In genomic region chr6:54307412-54308036, GRCh38 we compare ENCODE assay signal across 1 cellular context.
TF ChIP-seq lines count a peak whose summit lies in the region.

No MANE protein-coding gene starts in this region.

TF ChIP-seq in HepG2, 621 proteins besides CTCF, POLR2A, EP300 and RAD21 (continued from another document and continues in another):
- no peak for TF ChIP-seq ZNF557 (CRISPR knock-in tag; IDR thresholded peaks at IDR 0.05)
- TF ChIP-seq ONECUT2 (CRISPR knock-in tag; IDR thresholded peaks at IDR 0.05), result no peak
- no peak for TF ChIP-seq CREB3 (CRISPR knock-in tag; IDR thresholded peaks at IDR 0.05)
- TF ChIP-seq ZFP36 (IDR thresholded peaks at IDR 0.05; ENCODE audit: borderline replicate concordance, low read depth, low read length, partially characterized antibody), result no peak
- TF ChIP-seq TFAP4 (IDR thresholded peaks at IDR 0.05; ENCODE audit: borderline replicate concordance, low read depth), result 0 out of 2 replicates have a peak, but pooled peaks have one; percentile 8
- TF ChIP-seq ZNF234 (CRISPR knock-in tag; conservative IDR thresholded peaks at IDR 0.05), result no peak
- no peak for TF ChIP-seq PLSCR1 (CRISPR knock-in tag; IDR thresholded peaks at IDR 0.05; ENCODE audit: borderline replicate concordance)
- peak; percentile 87 for TF ChIP-seq HNF1A (IDR thresholded peaks at IDR 0.05; ENCODE audit: low read depth)
- no peak for TF ChIP-seq HNF1A (CRISPR knock-in tag; IDR thresholded peaks at IDR 0.05; ENCODE audit: borderline replicate concordance)
- TF ChIP-seq ZFP36L1 (CRISPR knock-in tag; IDR thresholded peaks at IDR 0.05), result no peak
- TF ChIP-seq ZNF597 (CRISPR knock-in tag; IDR thresholded peaks at IDR 0.05), result no peak
- peak; percentile 55 for TF ChIP-seq CREM (IDR thresholded peaks at IDR 0.05)
- no peak for TF ChIP-seq CREM (CRISPR knock-in tag; IDR thresholded peaks at IDR 0.05)
- no peak for TF ChIP-seq ARNT2 (CRISPR knock-in tag; IDR thresholded peaks at IDR 0.05; ENCODE audit: low read depth)
- no peak for TF ChIP-seq ZNF496 (CRISPR knock-in tag; IDR thresholded peaks at IDR 0.05; ENCODE audit: insufficient replicate concordance)
- peak; percentile 51 for TF ChIP-seq MIXL1 (CRISPR knock-in tag; IDR thresholded peaks at IDR 0.05)
- TF ChIP-seq MED8 (CRISPR knock-in tag; IDR thresholded peaks at IDR 0.05; ENCODE audit: insufficient replicate concordance), result no peak
- TF ChIP-seq BCL6 (CRISPR knock-in tag; IDR thresholded peaks at IDR 0.05), result no peak
- TF ChIP-seq DRAP1 (CRISPR knock-in tag; IDR thresholded peaks at IDR 0.05), result no peak
- no peak for TF ChIP-seq SOX6 (IDR thresholded peaks at IDR 0.05)
- TF ChIP-seq SOX6 (CRISPR knock-in tag; IDR thresholded peaks at IDR 0.05), result peak; percentile 64
- TF ChIP-seq TFE3 (CRISPR knock-in tag; IDR thresholded peaks at IDR 0.05), result no peak
- no peak for TF ChIP-seq CSRNP2 (CRISPR knock-in tag; conservative IDR thresholded peaks at IDR 0.05; ENCODE audit: low read depth)
- peak; percentile 64 for TF ChIP-seq NR2F6 (IDR thresholded peaks at IDR 0.05)
- TF ChIP-seq NR2F6 (CRISPR knock-in tag; IDR thresholded peaks at IDR 0.05), result no peak
- TF ChIP-seq CREB1 (IDR thresholded peaks at IDR 0.05), result no peak
- no peak for TF ChIP-seq CREB1 (CRISPR knock-in tag; IDR thresholded peaks at IDR 0.05)
- no peak for TF ChIP-seq ZBTB42 (CRISPR knock-in tag; IDR thresholded peaks at IDR 0.05)
- TF ChIP-seq JUND (CRISPR knock-in tag; IDR thresholded peaks at IDR 0.05), result no peak
- no peak for TF ChIP-seq IRF2 (CRISPR knock-in tag; IDR thresholded peaks at IDR 0.05)
- TF ChIP-seq NAIF1 (CRISPR knock-in tag; IDR thresholded peaks at IDR 0.05; ENCODE audit: borderline replicate concordance), result no peak
- TF ChIP-seq CCAR2 (optimal IDR thresholded peaks at IDR 0.05; ENCODE audit: low read depth, low read length), result no peak
- TF ChIP-seq ZNF354B (CRISPR knock-in tag; IDR thresholded peaks at IDR 0.05), result no peak
- TF ChIP-seq LRRFIP1 (CRISPR knock-in tag; conservative IDR thresholded peaks at IDR 0.05), result no peak
- TF ChIP-seq ZNF563 (CRISPR knock-in tag; IDR thresholded peaks at IDR 0.05), result no peak
- TF ChIP-seq ZMAT3 (CRISPR knock-in tag; conservative IDR thresholded peaks at IDR 0.05), result no peak
- no peak for TF ChIP-seq HMG20B (CRISPR knock-in tag; conservative IDR thresholded peaks at IDR 0.05)
- 0 out of 2 replicates have a peak, but pooled peaks have one; percentile 9 for TF ChIP-seq MAFF (IDR thresholded peaks at IDR 0.05; ENCODE audit: low read depth, low read length)
- TF ChIP-seq KLF16 (CRISPR knock-in tag; IDR thresholded peaks at IDR 0.05), result no peak
- TF ChIP-seq MZF1 (CRISPR knock-in tag; IDR thresholded peaks at IDR 0.05; ENCODE audit: borderline replicate concordance), result no peak
- no peak for TF ChIP-seq SAP130 (CRISPR knock-in tag; IDR thresholded peaks at IDR 0.05; ENCODE audit: low read depth)
- TF ChIP-seq HCFC1 (IDR thresholded peaks at IDR 0.05; ENCODE audit: low read depth, low read length), result no peak
- no peak for TF ChIP-seq JUNB (CRISPR knock-in tag; IDR thresholded peaks at IDR 0.05; ENCODE audit: borderline replicate concordance)
- TF ChIP-seq ZNF253 (CRISPR knock-in tag; IDR thresholded peaks at IDR 0.05; ENCODE audit: borderline replicate concordance), result no peak
- peak; percentile 65; the same call in 1 of the 2 replicates for TF ChIP-seq HNRNPUL1 (IDR thresholded peaks at IDR 0.05; ENCODE audit: low read depth, low read length)
- TF ChIP-seq ZNF138 (CRISPR knock-in tag; IDR thresholded peaks at IDR 0.05; ENCODE audit: low read depth), result no peak
- TF ChIP-seq ARHGAP35 (CRISPR knock-in tag; IDR thresholded peaks at IDR 0.05; ENCODE audit: borderline replicate concordance), result no peak
- TF ChIP-seq SOX13 (IDR thresholded peaks at IDR 0.05), result peak; percentile 43; the same call in 1 of the 2 replicates
- no peak for TF ChIP-seq SOX13 (CRISPR knock-in tag; conservative IDR thresholded peaks at IDR 0.05 in 1 of 2, IDR thresholded peaks at IDR 0.05 in 1 of 2)
- no peak for TF ChIP-seq ZNF207 (IDR thresholded peaks at IDR 0.05; ENCODE audit: borderline replicate concordance)
- no peak for TF ChIP-seq SKIL (CRISPR knock-in tag; IDR thresholded peaks at IDR 0.05; ENCODE audit: borderline replicate concordance)
- TF ChIP-seq RARA (CRISPR knock-in tag; IDR thresholded peaks at IDR 0.05), result no peak
- TF ChIP-seq SNAI1 (CRISPR knock-in tag; IDR thresholded peaks at IDR 0.05; ENCODE audit: borderline replicate concordance), result peak; percentile 52; the same call in 1 of the 2 replicates
- peak; percentile 36; the same call in 1 of the 2 replicates for TF ChIP-seq HNF4A (CRISPR knock-in tag; IDR thresholded peaks at IDR 0.05)
- TF ChIP-seq NCOA5 (CRISPR knock-in tag; IDR thresholded peaks at IDR 0.05), result no peak
- no peak for TF ChIP-seq ZNF20 (CRISPR knock-in tag; IDR thresholded peaks at IDR 0.05)
- TF ChIP-seq ZNF589 (CRISPR knock-in tag; conservative IDR thresholded peaks at IDR 0.05), result no peak
- TF ChIP-seq ZNF614 (CRISPR knock-in tag; IDR thresholded peaks at IDR 0.05; ENCODE audit: borderline replicate concordance), result no peak
